Comparison of ENCODE assay signal across 1 cellular context in the genomic region with DNA sequence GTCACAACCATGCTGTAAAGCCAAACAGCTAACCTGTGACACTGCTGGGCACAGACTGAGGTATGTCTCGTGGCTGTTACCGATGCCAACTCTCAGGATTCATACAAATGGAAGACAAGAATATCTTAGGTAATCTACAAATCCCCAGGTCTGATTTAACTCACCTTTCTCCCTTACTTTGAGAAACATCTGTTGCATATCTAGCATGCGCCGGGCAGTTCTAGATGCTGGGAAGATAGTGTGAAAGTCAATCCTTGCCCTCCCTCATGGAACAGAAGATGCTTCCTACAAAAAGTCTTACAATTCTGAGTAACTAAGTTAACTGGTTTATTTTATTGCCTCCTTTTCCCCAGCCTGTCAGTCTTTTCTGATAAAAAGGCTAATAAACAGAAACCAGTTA.
TF ChIP-seq lines count a peak whose summit lies in the region.

No MANE protein-coding gene starts in this region.

TF ChIP-seq in A549, 52 proteins besides CTCF, POLR2A, EP300 and RAD21:
- TF ChIP-seq PHF8 (IDR thresholded peaks at IDR 0.05; ENCODE audit: borderline replicate concordance, low read depth) (no peak), KDM5A (IDR thresholded peaks at IDR 0.05) (no peak), ZNF302 (CRISPR knock-in tag; IDR thresholded peaks at IDR 0.05) (no peak), SMC3 (IDR thresholded peaks at IDR 0.05) (no peak), EHMT2 (IDR thresholded peaks at IDR 0.05; ENCODE audit: low read depth) (no peak)
- TF ChIP-seq, protein P1, sequence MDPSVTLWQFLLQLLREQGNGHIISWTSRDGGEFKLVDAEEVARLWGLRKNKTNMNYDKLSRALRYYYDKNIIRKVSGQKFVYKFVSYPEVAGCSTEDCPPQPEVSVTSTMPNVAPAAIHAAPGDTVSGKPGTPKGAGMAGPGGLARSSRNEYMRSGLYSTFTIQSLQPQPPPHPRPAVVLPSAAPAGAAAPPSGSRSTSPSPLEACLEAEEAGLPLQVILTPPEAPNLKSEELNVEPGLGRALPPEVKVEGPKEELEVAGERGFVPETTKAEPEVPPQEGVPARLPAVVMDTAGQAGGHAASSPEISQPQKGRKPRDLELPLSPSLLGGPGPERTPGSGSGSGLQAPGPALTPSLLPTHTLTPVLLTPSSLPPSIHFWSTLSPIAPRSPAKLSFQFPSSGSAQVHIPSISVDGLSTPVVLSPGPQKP (IDR thresholded peaks at IDR 0.05; ENCODE audit: low read depth, low read length) = no peak
- TF ChIP-seq, protein P2, sequence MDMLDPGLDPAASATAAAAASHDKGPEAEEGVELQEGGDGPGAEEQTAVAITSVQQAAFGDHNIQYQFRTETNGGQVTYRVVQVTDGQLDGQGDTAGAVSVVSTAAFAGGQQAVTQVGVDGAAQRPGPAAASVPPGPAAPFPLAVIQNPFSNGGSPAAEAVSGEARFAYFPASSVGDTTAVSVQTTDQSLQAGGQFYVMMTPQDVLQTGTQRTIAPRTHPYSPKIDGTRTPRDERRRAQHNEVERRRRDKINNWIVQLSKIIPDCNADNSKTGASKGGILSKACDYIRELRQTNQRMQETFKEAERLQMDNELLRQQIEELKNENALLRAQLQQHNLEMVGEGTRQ (IDR thresholded peaks at IDR 0.05) = no peak
